12 cellular contexts compared by ENCODE assay signal in the genomic region with DNA sequence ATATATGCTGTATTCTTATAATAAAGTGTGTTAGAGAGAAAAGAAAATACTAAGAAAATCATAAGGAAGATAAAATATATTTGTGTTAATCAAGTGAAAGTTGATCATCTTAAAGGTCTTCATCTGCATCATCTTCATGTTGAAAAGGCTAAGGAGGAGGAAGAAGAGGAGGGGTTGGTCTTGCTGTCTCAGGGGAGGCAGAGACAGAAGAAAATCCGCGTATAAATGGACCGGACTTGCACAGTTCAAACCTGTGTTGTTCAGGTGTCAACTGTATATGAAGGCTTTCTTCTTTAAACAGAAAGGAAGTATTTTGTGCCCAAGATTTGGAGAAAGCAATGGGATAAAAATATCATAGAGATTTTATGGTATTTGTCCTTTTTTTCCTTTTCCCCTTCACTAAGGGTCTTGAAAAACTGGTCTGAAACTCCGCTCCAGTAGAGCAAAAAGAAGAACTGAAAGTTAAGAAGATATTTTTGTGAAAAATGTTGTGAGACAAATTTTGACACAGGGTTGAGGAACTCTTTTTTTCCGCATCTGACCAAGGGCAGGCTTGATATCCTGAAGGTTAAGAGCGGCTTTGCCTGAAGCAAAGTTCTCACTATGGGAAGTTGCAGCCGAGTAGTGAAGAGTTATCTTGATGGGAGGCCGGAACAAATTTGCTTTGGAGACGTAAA.
A peak's percentile ranks its signal among the peaks of the same experiment; 100 is the strongest.
DNase-seq lines count a peak whose midpoint lies in the region; ATAC-seq and TF ChIP-seq lines count a peak whose summit lies in the region.
"Had no signal": no experiment of that assay in that cellular context is flagged by ENCODE, and none has a peak within 500 bp of the region (broad histone marks: within the 10 kb centered on the region; RNA-seq: fewer than 3 reads in every experiment).

No MANE protein-coding gene starts in this region.

- 87 to 91% methylated on average over 9 of the region's 9 CpGs for WGBS in heart right ventricle, 2 donors

- H3K4me2 ChIP-seq in osteoblast (ENCODE audit: insufficient read depth, low read length), result no peak overlapping the region

- DNase-seq in Right ventricle myocardium superior (no peak), osteoblast (ENCODE audit: insufficient read length, low spot score, missing footprints) (no peak), heart right ventricle (no peak), NCI-H226 (no peak)
- DNase-seq: activated CD4-positive, alpha-beta T cell treated with anti-CD3 and anti-CD28 coated beads, Interleukin-2, amount 10 ng/mL, durations not matched to agents 24 days and 14 days; dorsolateral prefrontal cortex; mesenchymal stem cell; PC-3; tibial artery had no signal

- ATAC-seq in GM19324 (IDR thresholded peaks at IDR 0.05; ENCODE audit: low FRiP score, unreplicated experiment), result peak; percentile 82
- ATAC-seq in HG02678 (IDR thresholded peaks at IDR 0.05; ENCODE audit: unreplicated experiment), result peak; percentile 51
- peak; percentile 56 for ATAC-seq in HG03565 (IDR thresholded peaks at IDR 0.05; ENCODE audit: unreplicated experiment)
- ATAC-seq in Right ventricle myocardium superior (ENCODE audit: poor library complexity), result no peak
- no peak for ATAC-seq in heart right ventricle
- ATAC-seq: PC-3 had no signal

- no peak overlapping the region for H2AFZ ChIP-seq in osteoblast (ENCODE audit: low read length)

- no peaks in the 10 kb centered on the region for H3K27me3 ChIP-seq in osteoblast (ENCODE audit: insufficient read depth, low read length)
- no peaks in the 10 kb centered on the region for H3K27me3 ChIP-seq in heart right ventricle
- H3K27me3 ChIP-seq: dorsolateral prefrontal cortex, tibial artery had no signal

- no peak for TF ChIP-seq CTCF in osteoblast (IDR thresholded peaks at IDR 0.05; ENCODE audit: extremely low read depth, low read depth, low read length)
- no peak for TF ChIP-seq CTCF in heart right ventricle (IDR thresholded peaks at IDR 0.05)

- H3K4me3 ChIP-seq in osteoblast (ENCODE audit: insufficient read depth, low read length), result no peak overlapping the region
- H3K4me3 ChIP-seq in heart right ventricle, result no peak overlapping the region
- H3K4me3 ChIP-seq: dorsolateral prefrontal cortex, tibial artery had no signal

- H3K36me3 ChIP-seq in osteoblast (ENCODE audit: insufficient read depth, low read length), result no peaks in the 10 kb centered on the region
- peaks cover 0 to 10% (median 0%) of the 10 kb centered on the region in 9 donors for H3K36me3 ChIP-seq in heart right ventricle
- H3K36me3 ChIP-seq: tibial artery had no signal

- no peaks in the 10 kb centered on the region for H3K79me2 ChIP-seq in osteoblast (ENCODE audit: insufficient read depth, low read length)

- intact Hi-C loops in Right ventricle myocardium superior (cut with DNase I) (no loop called here), heart right ventricle (cut with DNase I) (no loop called here)

- H3K4me1 ChIP-seq in osteoblast (ENCODE audit: insufficient read depth, low read length) (no peaks in the 10 kb centered on the region), heart right ventricle (peaks cover 0 to 27% (median 13%) of the 10 kb centered on the region in 9 donors)
- H3K4me1 ChIP-seq: tibial artery had no signal

- H3K9me3 ChIP-seq in osteoblast (ENCODE audit: low read depth, low read length) (no peaks in the 10 kb centered on the region), heart right ventricle (peaks cover 0 to 1% (median 0%) of the 10 kb centered on the region in 11 donors)
- H3K9me3 ChIP-seq: tibial artery had no signal

- H3K27ac ChIP-seq in osteoblast (ENCODE audit: low read depth, low read length), result no peak overlapping the region
- H3K27ac ChIP-seq in heart right ventricle, result no peak overlapping the region
- H3K27ac ChIP-seq: dorsolateral prefrontal cortex, tibial artery had no signal

- no peaks in the 10 kb centered on the region for H4K20me1 ChIP-seq in osteoblast (ENCODE audit: insufficient read depth, low read length)

Comparison
In these comparisons a context has a peak if more than half of its experiments do, and no peak if none do; other contexts are left out.
1. ATAC-seq: peak in GM19324 (single experiment), HG02678 (single experiment) and HG03565 (single experiment); none in Right ventricle myocardium superior (single experiment) and heart right ventricle (0 of 8).